ENCODE assay signal across 9 cellular contexts in the genomic region with DNA sequence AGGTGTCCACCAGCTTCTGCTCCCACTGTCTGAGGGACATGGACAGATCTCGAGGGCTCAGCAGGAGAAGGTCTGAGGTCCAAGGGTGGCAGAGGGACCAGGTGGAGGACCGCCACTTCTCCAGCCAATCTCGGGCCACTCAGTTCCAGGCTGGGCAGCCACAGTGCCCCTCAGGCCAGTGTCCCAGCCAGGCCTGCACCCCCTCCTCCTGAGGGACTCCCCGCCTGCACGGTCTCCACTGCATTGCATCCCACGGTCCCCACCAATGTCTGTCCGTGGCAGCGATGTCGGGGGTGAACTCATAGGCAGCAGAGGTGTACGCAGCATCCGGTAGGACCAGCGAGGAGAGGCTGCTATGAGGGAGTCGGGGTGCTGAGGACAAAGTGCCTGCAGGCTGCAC.
"Had no signal": no experiment of that assay in that cellular context is flagged by ENCODE, and none has a peak within 500 bp of the region (broad histone marks: within the 10 kb centered on the region; RNA-seq: fewer than 3 reads in every experiment).

No MANE protein-coding gene starts in this region.

- H3K9me3 ChIP-seq: SK-N-SH, stomach, thoracic aorta, vagina had no signal

- H3K27ac Mint-ChIP-seq: activated CD4-positive, alpha-beta T cell treated with anti-CD3 and anti-CD28 coated beads, Interleukin-2, amount 10 ng/mL, durations not matched to agents 7 days and 5 days; nephron had no signal

- H3K4me3 Mint-ChIP-seq: activated CD4-positive, alpha-beta T cell treated with anti-CD3 and anti-CD28 coated beads, Interleukin-2, amount 10 ng/mL, durations not matched to agents 7 days and 5 days; nephron had no signal

- H3K9me3 Mint-ChIP-seq: activated CD4-positive, alpha-beta T cell treated with anti-CD3 and anti-CD28 coated beads, Interleukin-2, amount 10 ng/mL, durations not matched to agents 7 days and 5 days; nephron had no signal

- DNase-seq: activated CD4-positive, alpha-beta T cell treated with anti-CD3 and anti-CD28 coated beads, Interleukin-2, amount 10 ng/mL, durations not matched to agents 7 days and 5 days; activated naive CD4-positive, alpha-beta T cell; mesenchymal stem cell; nucleus accumbens; SK-N-SH; stomach had no signal

- H3K4me3 ChIP-seq: stomach, thoracic aorta, vagina had no signal

- H3K27me3 ChIP-seq: stomach, vagina had no signal

- H3K4me1 ChIP-seq: vagina had no signal

- H3K36me3 ChIP-seq: thoracic aorta, vagina had no signal

- H3K27ac ChIP-seq: stomach, thoracic aorta, vagina had no signal

- H3K27me3 Mint-ChIP-seq: activated CD4-positive, alpha-beta T cell treated with anti-CD3 and anti-CD28 coated beads, Interleukin-2, amount 10 ng/mL, durations not matched to agents 7 days and 5 days had no signal

- H3K4me1 Mint-ChIP-seq: activated CD4-positive, alpha-beta T cell treated with anti-CD3 and anti-CD28 coated beads, Interleukin-2, amount 10 ng/mL, durations not matched to agents 7 days and 5 days; nephron had no signal
